Comparison of ENCODE assay signal across 9 cellular contexts in the genomic region with DNA sequence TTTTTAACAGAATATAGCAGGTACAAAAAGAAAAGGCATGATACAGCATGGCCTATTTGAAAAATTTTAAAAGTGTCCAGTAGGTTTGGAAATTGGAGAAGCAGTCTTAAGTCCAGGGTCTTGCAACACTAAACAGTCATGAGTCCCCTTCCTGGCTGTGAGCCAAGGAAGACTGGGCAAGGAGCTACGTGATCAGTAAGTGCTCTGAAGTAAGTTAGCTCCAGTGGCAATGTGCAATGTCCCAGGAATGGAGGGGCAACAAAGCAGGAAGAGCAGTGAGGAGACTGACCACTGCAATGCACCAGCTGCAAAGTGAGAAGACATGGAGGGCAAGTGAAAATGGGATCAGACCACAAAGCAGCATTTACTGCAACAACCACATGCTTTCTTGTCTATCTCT.
A peak's percentile ranks its signal among the peaks of the same experiment; 100 is the strongest.
DNase-seq lines count a peak whose midpoint lies in the region; ATAC-seq and TF ChIP-seq lines count a peak whose summit lies in the region.
"Had no signal": no experiment of that assay in that cellular context is flagged by ENCODE, and none has a peak within 500 bp of the region (broad histone marks: within the 10 kb centered on the region; RNA-seq: fewer than 3 reads in every experiment).

No MANE protein-coding gene starts in this region.

- no peak overlapping the region for H3K14ac ChIP-seq in IMR-90 (replicated peaks; ENCODE audit: low read depth, low read length)

- no peaks in the 10 kb centered on the region for H3K9me3 Mint-ChIP-seq in central memory CD8-positive, alpha-beta T cell
- H3K9me3 Mint-ChIP-seq in naive thymus-derived CD4-positive, alpha-beta T cell: no peaks in the 10 kb centered on the region

- POLR2A ChIA-PET in IMR-90 (lab: Charles Lee; ENCODE audit: unreplicated experiment): no interaction called here
- POLR2A ChIA-PET in naive thymus-derived CD4-positive, alpha-beta T cell (lab: Charles Lee): interaction anchor here (0.5 to 1.4 kb wide), 2 partner anchors 26 to 133 kb away, joined by 4 to 7 read pairs; no protein-coding TSS in a partner anchor

- dilution Hi-C loops in IMR-90 (cut with HindIII; ENCODE audit: low sequenced_read_pairs, unreplicated experiment): no loop called here

- no peak overlapping the region for H2AFZ ChIP-seq in IMR-90 (replicated peaks; ENCODE audit: low read length, poor library complexity)

- H3K79me1 ChIP-seq in IMR-90 (ENCODE audit: low read depth in 1 of 2, low read length in 2 of 2): peaks cover 16 to 37% of the 10 kb centered on the region in 2 experiments

- no peak overlapping the region for H3K4me3 Mint-ChIP-seq in central memory CD8-positive, alpha-beta T cell
- peak overlapping the region in 3 of 10 donors; percentile 15 to 57 (median 24) for H3K4me3 Mint-ChIP-seq in naive thymus-derived CD4-positive, alpha-beta T cell

- DNase-seq in AML-193 (lab: John Stamatoyannopoulos, UW) (peak; percentile 80 to 93), IMR-90 (peak; percentile 97), NCI-H1105 (lab: John Stamatoyannopoulos, UW) (no peak), GM19240 (ENCODE audit: insufficient read length, low spot score) (no peak), T1000 (lab: John Stamatoyannopoulos, UW) (no peak)
- DNase-seq in central memory CD8-positive, alpha-beta T cell (ENCODE audit: low spot score in 2 of 2): no peak
- no peak for DNase-seq in naive thymus-derived CD4-positive, alpha-beta T cell

- intact Hi-C loops in IMR-90 (cut with micrococcal nuclease): loop anchor here (2.0 kb wide), 1 partner anchor 39 kb away; no protein-coding TSS in a partner anchor
- intact Hi-C loops in naive thymus-derived CD4-positive, alpha-beta T cell (cut with micrococcal nuclease): no loop called here

- no peak overlapping the region for H3K23ac ChIP-seq in IMR-90 (ENCODE audit: low read depth, low read length)

- no peak overlapping the region for H2AK5ac ChIP-seq in IMR-90 (ENCODE audit: low read depth, low read length)

- WGBS in IMR-90 (ENCODE audit: extremely low coverage in 2 of 2, insufficient read length in 1 of 2), 2 experiments: no CpG with 5 or more reads among the region's 1 CpG

- peak overlapping the region; percentile 3; the same call in 1 of the 2 replicates for H3K4me2 ChIP-seq in IMR-90 (ENCODE audit: low read depth, low read length)

- H3K9ac ChIP-seq in IMR-90 (ENCODE audit: low read depth, low read length): no peak overlapping the region

- no TSS peak for BruUV-seq in IMR-90 (replicated peaks; lab: Mats Ljungman, UMichigan)

- 0 out of 2 replicates have a peak, but pooled peaks cover 6% of the 10 kb centered on the region for H4K20me1 ChIP-seq in IMR-90 (ENCODE audit: insufficient read depth, low read length)

- H4K91ac ChIP-seq in IMR-90 (ENCODE audit: insufficient read depth, low read depth, low read length): no peak overlapping the region

- H2BK20ac ChIP-seq in IMR-90 (ENCODE audit: low read depth, low read length): no peak overlapping the region

- H3K4me3 ChIP-seq in IMR-90 (ENCODE audit: insufficient read depth, low read depth, low read length): no peak overlapping the region
- H3K4me3 ChIP-seq in naive thymus-derived CD4-positive, alpha-beta T cell (ENCODE audit: low read length): no peak overlapping the region
- H3K4me3 ChIP-seq: skin epidermis had no signal

- no peak overlapping the region for H4K5ac ChIP-seq in IMR-90 (ENCODE audit: low read depth, low read length)

- H3K27ac Mint-ChIP-seq in central memory CD8-positive, alpha-beta T cell (ENCODE audit: low read depth): peak overlapping the region; percentile 29
- peak overlapping the region; percentile 11 to 84 (median 69) for H3K27ac Mint-ChIP-seq in naive thymus-derived CD4-positive, alpha-beta T cell

- no peak overlapping the region for H2BK15ac ChIP-seq in IMR-90 (ENCODE audit: low read depth, low read length)

- peaks cover 8% of the 10 kb centered on the region for H3K4me1 ChIP-seq in IMR-90 (ENCODE audit: control insufficient read depth, insufficient read depth, low read length)
- H3K4me1 ChIP-seq in naive thymus-derived CD4-positive, alpha-beta T cell (ENCODE audit: control insufficient read depth in 2 of 2, insufficient read depth in 2 of 2, low read length in 2 of 2): no peaks in the 10 kb centered on the region

- peak overlapping the region; percentile 33 for H2BK5ac ChIP-seq in IMR-90 (ENCODE audit: low read depth, low read length, poor library complexity, severe bottlenecking)

- H3K9me1 ChIP-seq in IMR-90 (ENCODE audit: insufficient read depth, low read length): peaks cover 7% of the 10 kb centered on the region

- no peak overlapping the region for H3K27ac ChIP-seq in IMR-90 (ENCODE audit: insufficient read depth, low read length)
- no peak overlapping the region for H3K27ac ChIP-seq in naive thymus-derived CD4-positive, alpha-beta T cell (ENCODE audit: low read depth, low read length)

- H2AK9ac ChIP-seq in IMR-90 (replicated peaks; ENCODE audit: low read depth, low read length, poor library complexity): no peak overlapping the region

- no peaks in the 10 kb centered on the region for H3K9me3 ChIP-seq in IMR-90 (ENCODE audit: control insufficient read depth, insufficient read depth, low read length)
- H3K9me3 ChIP-seq in naive thymus-derived CD4-positive, alpha-beta T cell (ENCODE audit: control insufficient read depth in 2 of 3, low read length in 3 of 3): no peaks in the 10 kb centered on the region

- no peak for TF ChIP-seq RAD21 in IMR-90 (IDR thresholded peaks at IDR 0.05; ENCODE audit: low read length)

- ATAC-seq in IMR-90 (ENCODE audit: low read depth) (peak; percentile 75), GM18519 (IDR thresholded peaks at IDR 0.05; ENCODE audit: low FRiP score, unreplicated experiment) (no peak)
- no peak for ATAC-seq in central memory CD8-positive, alpha-beta T cell (replicated peaks; ENCODE audit: extremely low read depth, poor library complexity, severe bottlenecking)
- ATAC-seq in naive thymus-derived CD4-positive, alpha-beta T cell: peak; percentile 34

- CTCF ChIA-PET in IMR-90 (lab: Yijun Ruan, JAX): interaction anchor here (0.6 to 2.3 kb wide), 2 partner anchors 17 to 39 kb away, joined by 5 to 8 read pairs; no protein-coding TSS in a partner anchor
- CTCF ChIA-PET in naive thymus-derived CD4-positive, alpha-beta T cell (lab: Charles Lee): interaction anchor here (1.0 kb wide), 1 partner anchor 54 kb away, joined by 4 read pairs; no protein-coding TSS in a partner anchor

- H3K27me3 ChIP-seq in IMR-90 (ENCODE audit: control insufficient read depth, insufficient read depth, low read length): no peaks in the 10 kb centered on the region
- no peaks in the 10 kb centered on the region for H3K27me3 ChIP-seq in naive thymus-derived CD4-positive, alpha-beta T cell (ENCODE audit: control insufficient read depth in 2 of 2, insufficient read depth in 2 of 2, low read length in 2 of 2)

- in situ Hi-C loops in IMR-90 (cut with MboI; ENCODE audit: low sequenced_read_pairs): no loop called here

- TF ChIP-seq POLR2A in IMR-90 (IDR thresholded peaks at IDR 0.05; ENCODE audit: low read depth, low read length): no peak

- H3K4ac ChIP-seq in IMR-90 (ENCODE audit: low read depth, low read length): no peak overlapping the region

- H3K56ac ChIP-seq in IMR-90 (ENCODE audit: extremely low read depth, insufficient read depth, low read length): no peak overlapping the region

- H3K4me1 Mint-ChIP-seq in central memory CD8-positive, alpha-beta T cell: peaks cover 22% of the 10 kb centered on the region
- H3K4me1 Mint-ChIP-seq in naive thymus-derived CD4-positive, alpha-beta T cell: peaks cover 11 to 28% (median 23%) of the 10 kb centered on the region in 7 donors

- H3K27me3 Mint-ChIP-seq in central memory CD8-positive, alpha-beta T cell: no peaks in the 10 kb centered on the region
- H3K27me3 Mint-ChIP-seq in naive thymus-derived CD4-positive, alpha-beta T cell: no peaks in the 10 kb centered on the region

- H4K8ac ChIP-seq in IMR-90 (ENCODE audit: low read depth in 2 of 2, low read length in 2 of 2): no peak overlapping the region

- TF ChIP-seq CTCF in IMR-90 (conservative IDR thresholded peaks at IDR 0.05; ENCODE audit: low read depth, low read length): no peak

- H3K36me3 Mint-ChIP-seq in central memory CD8-positive, alpha-beta T cell (ENCODE audit: insufficient read depth): peaks cover 60% of the 10 kb centered on the region
- peaks cover 8 to 54% (median 35%) of the 10 kb centered on the region in 5 donors for H3K36me3 Mint-ChIP-seq in naive thymus-derived CD4-positive, alpha-beta T cell

- H2BK120ac ChIP-seq in IMR-90 (ENCODE audit: low read depth, low read length): no peak overlapping the region

- H3K18ac ChIP-seq in IMR-90 (ENCODE audit: low read depth, low read length): no peak overlapping the region

- peaks cover 14% of the 10 kb centered on the region for H3K36me3 ChIP-seq in IMR-90 (ENCODE audit: control insufficient read depth, insufficient read depth, low read length)
- peaks cover 11 to 49% (median 20%) of the 10 kb centered on the region in 3 experiments for H3K36me3 ChIP-seq in naive thymus-derived CD4-positive, alpha-beta T cell (ENCODE audit: control insufficient read depth in 2 of 3, insufficient read depth in 3 of 3, low read length in 3 of 3)

TF ChIP-seq in IMR-90, 13 proteins besides CTCF, POLR2A, EP300 and RAD21:
- TF ChIP-seq SMC3 (IDR thresholded peaks at IDR 0.05; ENCODE audit: low read depth, low read length) (0 out of 2 replicates have a peak, but pooled peaks have one; percentile 5), RFX5 (IDR thresholded peaks at IDR 0.05; ENCODE audit: low read depth, low read length) (no peak), CEBPB (IDR thresholded peaks at IDR 0.05; ENCODE audit: low read depth, low read length) (peak; percentile 96), FOS (IDR thresholded peaks at IDR 0.05; ENCODE audit: low read depth, low read length) (peak; percentile 40; the same call in 1 of the 2 replicates)

Comparison
In these comparisons a context has a peak if more than half of its experiments do, and no peak if none do; other contexts are left out.
1. DNase-seq: peak in AML-193 (2 of 2) and IMR-90 (single experiment); none in central memory CD8-positive, alpha-beta T cell (0 of 2), naive thymus-derived CD4-positive, alpha-beta T cell (0 of 9), NCI-H1105 (single experiment), GM19240 (single experiment) and T1000 (single experiment).
2. ATAC-seq: peak in IMR-90 (single experiment) and naive thymus-derived CD4-positive, alpha-beta T cell (single experiment); none in central memory CD8-positive, alpha-beta T cell (single experiment) and GM18519 (single experiment).